ENCODE assay signal across 15 cellular contexts in genomic region chr4:42646999-42647541, GRCh38. TPM values are rescaled to one million over a fixed set of nuclear protein-coding genes. Genes with fewer than 3 reads are reported as not detected.
DNase-seq lines count a peak whose midpoint lies in the region; ATAC-seq and TF ChIP-seq lines count a peak whose summit lies in the region.
"Had no signal": no experiment of that assay in that cellular context is flagged by ENCODE, and none has a peak within 500 bp of the region (broad histone marks: within the 10 kb centered on the region; RNA-seq: fewer than 3 reads in every experiment).

No MANE protein-coding gene starts in this region.

- H3K27ac ChIP-seq in DOHH2 (ENCODE audit: low read depth, low read length) = no peak overlapping the region; the same call in 1 of the 2 replicates
- H3K27ac ChIP-seq: C4-2B, RWPE1 had no signal

- no peaks in the 10 kb centered on the region for H3K27me3 ChIP-seq in DOHH2 (ENCODE audit: control insufficient read depth, low read length)
- no peaks in the 10 kb centered on the region for H3K27me3 ChIP-seq in Caco-2 (replicated peaks; ENCODE audit: control insufficient read depth, insufficient read depth, low read length)

- peak; percentile 12 for TF ChIP-seq CTCF in DOHH2 (IDR thresholded peaks at IDR 0.05; ENCODE audit: low read depth, low read length, poor library complexity, severe bottlenecking)
- TF ChIP-seq CTCF in progenitor cell of endocrine pancreas (IDR thresholded peaks at IDR 0.05; ENCODE audit: unreplicated experiment) = peak; percentile 8
- no peak for TF ChIP-seq CTCF in Caco-2 (IDR thresholded peaks at IDR 0.05; ENCODE audit: insufficient read depth in 1 of 2, low read depth in 1 of 2, low read length in 1 of 2, severe bottlenecking in 1 of 2, unreplicated experiment in 1 of 2)

- H3K9me3 ChIP-seq in DOHH2 (ENCODE audit: control insufficient read depth, insufficient read depth, low read length) (0 out of 2 replicates have a peak, but pooled peaks cover 9% of the 10 kb centered on the region), Caco-2 (no peaks in the 10 kb centered on the region)

- peaks cover 12% of the 10 kb centered on the region for H3F3A ChIP-seq in DOHH2 (ENCODE audit: control insufficient read depth, insufficient read depth)

- no peaks in the 10 kb centered on the region for H3K36me3 Mint-ChIP-seq in effector memory CD8-positive, alpha-beta T cell (ENCODE audit: insufficient read depth)
- H3K36me3 Mint-ChIP-seq in progenitor cell of endocrine pancreas (ENCODE audit: insufficient read depth) (peaks cover under 1% of the 10 kb centered on the region), Caco-2 (ENCODE audit: insufficient read depth, unreplicated experiment) (no peaks in the 10 kb centered on the region)

- H3K4me3 ChIP-seq in DOHH2 (ENCODE audit: low read length) = no peak overlapping the region
- no peak overlapping the region for H3K4me3 ChIP-seq in Caco-2 (ENCODE audit: low read depth, low read length)

- H4K20me1 ChIP-seq in DOHH2 (ENCODE audit: control insufficient read depth, insufficient read depth, low read depth, low read length) = no peaks in the 10 kb centered on the region

- intact Hi-C loops in Caco-2 (cut with micrococcal nuclease; ENCODE audit: unreplicated experiment) = no loop called here

- peak; percentile 26 for ATAC-seq in HG03520 (IDR thresholded peaks at IDR 0.05; ENCODE audit: unreplicated experiment)
- peak; percentile 87 for ATAC-seq in effector memory CD8-positive, alpha-beta T cell (replicated peaks)
- ATAC-seq in HG02610 (IDR thresholded peaks at IDR 0.05; ENCODE audit: unreplicated experiment) = no peak

- H3K4me3 Mint-ChIP-seq in effector memory CD8-positive, alpha-beta T cell = peak overlapping the region in 1 of 2 donors; percentile 72
- H3K4me3 Mint-ChIP-seq in progenitor cell of endocrine pancreas (ENCODE audit: low read depth) = no peak overlapping the region
- H3K4me3 Mint-ChIP-seq in Caco-2 (ENCODE audit: unreplicated experiment) = no peak overlapping the region

- no TSS peak for BruUV-seq in Caco-2 (replicated peaks; lab: Mats Ljungman, UMichigan)

- DNase-seq in effector memory CD8-positive, alpha-beta T cell = no peak
- DNase-seq in progenitor cell of endocrine pancreas (ENCODE audit: low spot score, unreplicated experiment) (no peak), NCI-H128 (lab: John Stamatoyannopoulos, UW; ENCODE audit: unreplicated experiment) (no peak), retina (no peak), Caco-2 (no peak)
- DNase-seq: HCEC 1CT; NCI-H1048; NCI-H69; NK-92 treated with Interleukin-12 subunit alpha and Interleukin-12 subunit beta, amount 100 ng/mL, for 24 hours had no signal

- peaks cover 99% of the 10 kb centered on the region for H3K79me2 ChIP-seq in DOHH2 (ENCODE audit: control insufficient read depth, low read length)

- peaks cover 36 to 77% of the 10 kb centered on the region in 2 donors for H3K4me1 Mint-ChIP-seq in effector memory CD8-positive, alpha-beta T cell (ENCODE audit: low read depth in 2 of 2)
- peaks cover under 1% of the 10 kb centered on the region for H3K4me1 Mint-ChIP-seq in progenitor cell of endocrine pancreas (ENCODE audit: low read depth)
- peaks cover 6% of the 10 kb centered on the region for H3K4me1 Mint-ChIP-seq in Caco-2 (ENCODE audit: low read depth, unreplicated experiment)

- no peaks in the 10 kb centered on the region for H3K27me3 Mint-ChIP-seq in effector memory CD8-positive, alpha-beta T cell
- no peaks in the 10 kb centered on the region for H3K27me3 Mint-ChIP-seq in progenitor cell of endocrine pancreas
- no peaks in the 10 kb centered on the region for H3K27me3 Mint-ChIP-seq in Caco-2 (ENCODE audit: insufficient read depth, unreplicated experiment)

- no peaks in the 10 kb centered on the region for H3K9me3 Mint-ChIP-seq in effector memory CD8-positive, alpha-beta T cell
- H3K9me3 Mint-ChIP-seq in progenitor cell of endocrine pancreas (ENCODE audit: low read depth) (peaks cover 8% of the 10 kb centered on the region), Caco-2 (ENCODE audit: unreplicated experiment) (peaks cover 9% of the 10 kb centered on the region)

- peak overlapping the region; percentile 85 for H3K4me2 ChIP-seq in DOHH2 (ENCODE audit: low read length)

- CTCF ChIA-PET in Caco-2 (lab: Charles Lee) = no interaction called here

- H3K27ac Mint-ChIP-seq in effector memory CD8-positive, alpha-beta T cell = peak overlapping the region in 1 of 2 donors; percentile 90
- H3K27ac Mint-ChIP-seq in progenitor cell of endocrine pancreas (no peak overlapping the region), Caco-2 (ENCODE audit: unreplicated experiment) (no peak overlapping the region)

- POLR2A ChIA-PET in Caco-2 (lab: Charles Lee) = no interaction called here

- H3K4me1 ChIP-seq in DOHH2 (ENCODE audit: control insufficient read depth, low read length) (peaks cover 80% of the 10 kb centered on the region), Caco-2 (peaks cover 15% of the 10 kb centered on the region)

- peaks cover 34% of the 10 kb centered on the region for H3K36me3 ChIP-seq in DOHH2 (ENCODE audit: control insufficient read depth, low read length)
- H3K36me3 ChIP-seq in Caco-2 (ENCODE audit: control insufficient read depth, insufficient read depth, low read length) = no peaks in the 10 kb centered on the region

- no peaks in the 10 kb centered on the region for H3K9me2 ChIP-seq in DOHH2 (replicated peaks; ENCODE audit: control insufficient read depth, low read length)

RNA-seq across cellular contexts. Expression of gene ATP8A1, which starts 9.8 kb away (rescaled TPM):
- total RNA-seq in progenitor cell of endocrine pancreas = 13.7 and 14.6 TPM in 2 replicates
- total RNA-seq in Caco-2 (2022) = 9.3 and 11.6 TPM in 2 replicates
- total RNA-seq: A172 had no signal

Comparison
In these comparisons a context has a peak if more than half of its experiments do, and no peak if none do; other contexts are left out.
1. CTCF ChIP-seq: peak in DOHH2 (single experiment) and progenitor cell of endocrine pancreas (single experiment); none in Caco-2 (0 of 2).